In the genomic region with DNA sequence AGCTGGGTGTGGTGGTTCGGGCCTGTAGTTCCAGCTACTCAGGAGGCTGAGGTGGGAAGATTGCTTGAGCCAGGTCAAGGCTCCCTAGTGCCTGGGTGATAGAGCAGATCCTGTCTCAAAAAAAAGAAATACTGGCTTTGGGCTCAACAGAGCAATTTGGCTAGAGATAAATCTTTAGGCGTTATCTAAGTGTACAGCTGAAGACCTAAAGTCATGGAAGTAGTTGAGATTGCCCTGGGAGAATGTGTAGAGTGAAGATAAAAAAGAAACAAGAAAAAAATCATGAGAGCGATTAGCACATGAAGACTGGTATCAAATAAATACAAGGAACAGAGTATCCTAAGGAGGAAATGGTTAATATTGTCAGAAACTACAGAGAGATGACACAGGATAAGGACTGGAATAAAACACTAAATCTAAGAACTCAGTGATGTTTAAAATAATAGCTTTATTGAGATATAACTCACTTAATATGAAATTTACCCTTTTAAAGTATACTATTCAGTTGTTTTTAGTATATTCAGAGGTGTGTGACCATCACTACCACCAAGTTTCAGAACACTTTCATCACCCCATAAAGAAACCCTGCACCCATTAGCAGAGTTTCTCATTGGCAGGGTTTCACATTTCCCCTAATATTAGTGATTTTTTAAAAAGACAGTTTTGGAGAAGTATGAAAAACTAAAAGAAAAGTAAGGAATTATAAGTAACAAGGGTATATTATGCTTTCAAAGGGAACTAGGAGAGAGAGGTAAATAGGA, we compare ENCODE assay signal across 2 cellular contexts.
TF ChIP-seq lines count a peak whose summit lies in the region.

No MANE protein-coding gene starts in this region.

TF ChIP-seq in GM23338, 12 proteins besides CTCF, POLR2A, EP300 and RAD21 (continues in another document):
- no peak for TF ChIP-seq STAT1 (IDR thresholded peaks at IDR 0.05; ENCODE audit: unreplicated experiment)
- TF ChIP-seq EZH2phosphoT487 (IDR thresholded peaks at IDR 0.05; ENCODE audit: unreplicated experiment), result no peak
- TF ChIP-seq, protein P1, sequence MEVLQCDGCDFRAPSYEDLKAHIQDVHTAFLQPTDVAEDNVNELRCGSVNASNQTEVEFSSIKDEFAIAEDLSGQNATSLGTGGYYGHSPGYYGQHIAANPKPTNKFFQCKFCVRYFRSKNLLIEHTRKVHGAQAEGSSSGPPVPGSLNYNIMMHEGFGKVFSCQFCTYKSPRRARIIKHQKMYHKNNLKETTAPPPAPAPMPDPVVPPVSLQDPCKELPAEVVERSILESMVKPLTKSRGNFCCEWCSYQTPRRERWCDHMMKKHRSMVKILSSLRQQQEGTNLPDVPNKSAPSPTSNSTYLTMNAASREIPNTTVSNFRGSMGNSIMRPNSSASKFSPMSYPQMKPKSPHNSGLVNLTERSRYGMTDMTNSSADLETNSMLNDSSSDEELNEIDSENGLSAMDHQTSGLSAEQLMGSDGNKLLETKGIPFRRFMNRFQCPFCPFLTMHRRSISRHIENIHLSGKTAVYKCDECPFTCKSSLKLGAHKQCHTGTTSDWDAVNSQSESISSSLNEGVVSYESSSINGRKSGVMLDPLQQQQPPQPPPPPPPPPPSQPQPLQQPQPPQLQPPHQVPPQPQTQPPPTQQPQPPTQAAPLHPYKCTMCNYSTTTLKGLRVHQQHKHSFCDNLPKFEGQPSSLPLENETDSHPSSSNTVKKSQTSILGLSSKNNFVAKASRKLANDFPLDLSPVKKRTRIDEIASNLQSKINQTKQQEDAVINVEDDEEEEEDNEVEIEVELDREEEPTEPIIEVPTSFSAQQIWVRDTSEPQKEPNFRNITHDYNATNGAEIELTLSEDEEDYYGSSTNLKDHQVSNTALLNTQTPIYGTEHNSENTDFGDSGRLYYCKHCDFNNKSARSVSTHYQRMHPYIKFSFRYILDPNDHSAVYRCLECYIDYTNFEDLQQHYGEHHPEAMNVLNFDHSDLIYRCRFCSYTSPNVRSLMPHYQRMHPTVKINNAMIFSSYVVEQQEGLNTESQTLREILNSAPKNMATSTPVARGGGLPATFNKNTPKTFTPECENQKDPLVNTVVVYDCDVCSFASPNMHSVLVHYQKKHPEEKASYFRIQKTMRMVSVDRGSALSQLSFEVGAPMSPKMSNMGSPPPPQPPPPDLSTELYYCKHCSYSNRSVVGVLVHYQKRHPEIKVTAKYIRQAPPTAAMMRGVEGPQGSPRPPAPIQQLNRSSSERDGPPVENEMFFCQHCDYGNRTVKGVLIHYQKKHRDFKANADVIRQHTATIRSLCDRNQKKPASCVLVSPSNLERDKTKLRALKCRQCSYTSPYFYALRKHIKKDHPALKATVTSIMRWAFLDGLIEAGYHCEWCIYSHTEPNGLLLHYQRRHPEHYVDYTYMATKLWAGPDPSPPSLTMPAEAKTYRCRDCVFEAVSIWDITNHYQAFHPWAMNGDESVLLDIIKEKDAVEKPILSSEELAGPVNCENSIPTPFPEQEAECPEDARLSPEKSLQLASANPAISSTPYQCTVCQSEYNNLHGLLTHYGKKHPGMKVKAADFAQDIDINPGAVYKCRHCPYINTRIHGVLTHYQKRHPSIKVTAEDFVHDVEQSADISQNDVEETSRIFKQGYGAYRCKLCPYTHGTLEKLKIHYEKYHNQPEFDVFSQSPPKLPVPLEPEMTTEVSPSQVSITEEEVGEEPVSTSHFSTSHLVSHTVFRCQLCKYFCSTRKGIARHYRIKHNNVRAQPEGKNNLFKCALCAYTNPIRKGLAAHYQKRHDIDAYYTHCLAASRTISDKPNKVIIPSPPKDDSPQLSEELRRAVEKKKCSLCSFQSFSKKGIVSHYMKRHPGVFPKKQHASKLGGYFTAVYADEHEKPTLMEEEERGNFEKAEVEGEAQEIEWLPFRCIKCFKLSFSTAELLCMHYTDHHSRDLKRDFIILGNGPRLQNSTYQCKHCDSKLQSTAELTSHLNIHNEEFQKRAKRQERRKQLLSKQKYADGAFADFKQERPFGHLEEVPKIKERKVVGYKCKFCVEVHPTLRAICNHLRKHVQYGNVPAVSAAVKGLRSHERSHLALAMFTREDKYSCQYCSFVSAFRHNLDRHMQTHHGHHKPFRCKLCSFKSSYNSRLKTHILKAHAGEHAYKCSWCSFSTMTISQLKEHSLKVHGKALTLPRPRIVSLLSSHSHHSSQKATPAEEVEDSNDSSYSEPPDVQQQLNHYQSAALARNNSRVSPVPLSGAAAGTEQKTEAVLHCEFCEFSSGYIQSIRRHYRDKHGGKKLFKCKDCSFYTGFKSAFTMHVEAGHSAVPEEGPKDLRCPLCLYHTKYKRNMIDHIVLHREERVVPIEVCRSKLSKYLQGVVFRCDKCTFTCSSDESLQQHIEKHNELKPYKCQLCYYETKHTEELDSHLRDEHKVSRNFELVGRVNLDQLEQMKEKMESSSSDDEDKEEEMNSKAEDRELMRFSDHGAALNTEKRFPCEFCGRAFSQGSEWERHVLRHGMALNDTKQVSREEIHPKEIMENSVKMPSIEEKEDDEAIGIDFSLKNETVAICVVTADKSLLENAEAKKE (CRISPR knock-in tag; IDR thresholded peaks at IDR 0.05), result no peak
- no peak for TF ChIP-seq ZNF331 (CRISPR knock-in tag; IDR thresholded peaks at IDR 0.05; ENCODE audit: low read depth)
- no peak for TF ChIP-seq EZH2 (IDR thresholded peaks at IDR 0.05; ENCODE audit: low read depth, unreplicated experiment)
- no peak for TF ChIP-seq JUNB (IDR thresholded peaks at IDR 0.05; ENCODE audit: unreplicated experiment)
- no peak for TF ChIP-seq NANOG (IDR thresholded peaks at IDR 0.05; ENCODE audit: borderline replicate concordance)
- no peak for TF ChIP-seq POLR2AphosphoS5 (IDR thresholded peaks at IDR 0.05; ENCODE audit: low read depth)
- TF ChIP-seq CREB1 (CRISPR knock-in tag; IDR thresholded peaks at IDR 0.05; ENCODE audit: low read depth), result no peak
- TF ChIP-seq, protein P2, sequence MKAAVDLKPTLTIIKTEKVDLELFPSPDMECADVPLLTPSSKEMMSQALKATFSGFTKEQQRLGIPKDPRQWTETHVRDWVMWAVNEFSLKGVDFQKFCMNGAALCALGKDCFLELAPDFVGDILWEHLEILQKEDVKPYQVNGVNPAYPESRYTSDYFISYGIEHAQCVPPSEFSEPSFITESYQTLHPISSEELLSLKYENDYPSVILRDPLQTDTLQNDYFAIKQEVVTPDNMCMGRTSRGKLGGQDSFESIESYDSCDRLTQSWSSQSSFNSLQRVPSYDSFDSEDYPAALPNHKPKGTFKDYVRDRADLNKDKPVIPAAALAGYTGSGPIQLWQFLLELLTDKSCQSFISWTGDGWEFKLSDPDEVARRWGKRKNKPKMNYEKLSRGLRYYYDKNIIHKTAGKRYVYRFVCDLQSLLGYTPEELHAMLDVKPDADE (IDR thresholded peaks at IDR 0.05), result no peak

TF ChIP-seq in H1, 55 proteins besides CTCF, POLR2A, EP300 and RAD21:
- TF ChIP-seq TAF1 (IDR thresholded peaks at IDR 0.05; ENCODE audit: low read depth, low read length), result no peak
- TF ChIP-seq CBX8 (IDR thresholded peaks at IDR 0.05; ENCODE audit: borderline replicate concordance, low read depth, low read length), result no peak
- no peak for TF ChIP-seq EGR1 (IDR thresholded peaks at IDR 0.05; ENCODE audit: borderline replicate concordance, low read depth, low read length)
- TF ChIP-seq GABPA (IDR thresholded peaks at IDR 0.05; ENCODE audit: borderline replicate concordance, insufficient read depth, low read length), result no peak
- TF ChIP-seq SUZ12 (IDR thresholded peaks at IDR 0.05; ENCODE audit: low read length), result no peak
- TF ChIP-seq, protein P3, sequence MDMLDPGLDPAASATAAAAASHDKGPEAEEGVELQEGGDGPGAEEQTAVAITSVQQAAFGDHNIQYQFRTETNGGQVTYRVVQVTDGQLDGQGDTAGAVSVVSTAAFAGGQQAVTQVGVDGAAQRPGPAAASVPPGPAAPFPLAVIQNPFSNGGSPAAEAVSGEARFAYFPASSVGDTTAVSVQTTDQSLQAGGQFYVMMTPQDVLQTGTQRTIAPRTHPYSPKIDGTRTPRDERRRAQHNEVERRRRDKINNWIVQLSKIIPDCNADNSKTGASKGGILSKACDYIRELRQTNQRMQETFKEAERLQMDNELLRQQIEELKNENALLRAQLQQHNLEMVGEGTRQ (IDR thresholded peaks at IDR 0.05; ENCODE audit: low read length), result no peak
- TF ChIP-seq HDAC2 (IDR thresholded peaks at IDR 0.05; ENCODE audit: borderline replicate concordance in 1 of 2, low read depth in 2 of 2, low read length in 2 of 2), result no peak
- TF ChIP-seq NANOG (IDR thresholded peaks at IDR 0.05; ENCODE audit: insufficient read depth, low read depth, low read length, poor library complexity, severe bottlenecking), result no peak
- TF ChIP-seq CREB1 (IDR thresholded peaks at IDR 0.05), result no peak
- TF ChIP-seq SP4 (IDR thresholded peaks at IDR 0.05; ENCODE audit: low read length), result no peak
- TF ChIP-seq, protein P4, sequence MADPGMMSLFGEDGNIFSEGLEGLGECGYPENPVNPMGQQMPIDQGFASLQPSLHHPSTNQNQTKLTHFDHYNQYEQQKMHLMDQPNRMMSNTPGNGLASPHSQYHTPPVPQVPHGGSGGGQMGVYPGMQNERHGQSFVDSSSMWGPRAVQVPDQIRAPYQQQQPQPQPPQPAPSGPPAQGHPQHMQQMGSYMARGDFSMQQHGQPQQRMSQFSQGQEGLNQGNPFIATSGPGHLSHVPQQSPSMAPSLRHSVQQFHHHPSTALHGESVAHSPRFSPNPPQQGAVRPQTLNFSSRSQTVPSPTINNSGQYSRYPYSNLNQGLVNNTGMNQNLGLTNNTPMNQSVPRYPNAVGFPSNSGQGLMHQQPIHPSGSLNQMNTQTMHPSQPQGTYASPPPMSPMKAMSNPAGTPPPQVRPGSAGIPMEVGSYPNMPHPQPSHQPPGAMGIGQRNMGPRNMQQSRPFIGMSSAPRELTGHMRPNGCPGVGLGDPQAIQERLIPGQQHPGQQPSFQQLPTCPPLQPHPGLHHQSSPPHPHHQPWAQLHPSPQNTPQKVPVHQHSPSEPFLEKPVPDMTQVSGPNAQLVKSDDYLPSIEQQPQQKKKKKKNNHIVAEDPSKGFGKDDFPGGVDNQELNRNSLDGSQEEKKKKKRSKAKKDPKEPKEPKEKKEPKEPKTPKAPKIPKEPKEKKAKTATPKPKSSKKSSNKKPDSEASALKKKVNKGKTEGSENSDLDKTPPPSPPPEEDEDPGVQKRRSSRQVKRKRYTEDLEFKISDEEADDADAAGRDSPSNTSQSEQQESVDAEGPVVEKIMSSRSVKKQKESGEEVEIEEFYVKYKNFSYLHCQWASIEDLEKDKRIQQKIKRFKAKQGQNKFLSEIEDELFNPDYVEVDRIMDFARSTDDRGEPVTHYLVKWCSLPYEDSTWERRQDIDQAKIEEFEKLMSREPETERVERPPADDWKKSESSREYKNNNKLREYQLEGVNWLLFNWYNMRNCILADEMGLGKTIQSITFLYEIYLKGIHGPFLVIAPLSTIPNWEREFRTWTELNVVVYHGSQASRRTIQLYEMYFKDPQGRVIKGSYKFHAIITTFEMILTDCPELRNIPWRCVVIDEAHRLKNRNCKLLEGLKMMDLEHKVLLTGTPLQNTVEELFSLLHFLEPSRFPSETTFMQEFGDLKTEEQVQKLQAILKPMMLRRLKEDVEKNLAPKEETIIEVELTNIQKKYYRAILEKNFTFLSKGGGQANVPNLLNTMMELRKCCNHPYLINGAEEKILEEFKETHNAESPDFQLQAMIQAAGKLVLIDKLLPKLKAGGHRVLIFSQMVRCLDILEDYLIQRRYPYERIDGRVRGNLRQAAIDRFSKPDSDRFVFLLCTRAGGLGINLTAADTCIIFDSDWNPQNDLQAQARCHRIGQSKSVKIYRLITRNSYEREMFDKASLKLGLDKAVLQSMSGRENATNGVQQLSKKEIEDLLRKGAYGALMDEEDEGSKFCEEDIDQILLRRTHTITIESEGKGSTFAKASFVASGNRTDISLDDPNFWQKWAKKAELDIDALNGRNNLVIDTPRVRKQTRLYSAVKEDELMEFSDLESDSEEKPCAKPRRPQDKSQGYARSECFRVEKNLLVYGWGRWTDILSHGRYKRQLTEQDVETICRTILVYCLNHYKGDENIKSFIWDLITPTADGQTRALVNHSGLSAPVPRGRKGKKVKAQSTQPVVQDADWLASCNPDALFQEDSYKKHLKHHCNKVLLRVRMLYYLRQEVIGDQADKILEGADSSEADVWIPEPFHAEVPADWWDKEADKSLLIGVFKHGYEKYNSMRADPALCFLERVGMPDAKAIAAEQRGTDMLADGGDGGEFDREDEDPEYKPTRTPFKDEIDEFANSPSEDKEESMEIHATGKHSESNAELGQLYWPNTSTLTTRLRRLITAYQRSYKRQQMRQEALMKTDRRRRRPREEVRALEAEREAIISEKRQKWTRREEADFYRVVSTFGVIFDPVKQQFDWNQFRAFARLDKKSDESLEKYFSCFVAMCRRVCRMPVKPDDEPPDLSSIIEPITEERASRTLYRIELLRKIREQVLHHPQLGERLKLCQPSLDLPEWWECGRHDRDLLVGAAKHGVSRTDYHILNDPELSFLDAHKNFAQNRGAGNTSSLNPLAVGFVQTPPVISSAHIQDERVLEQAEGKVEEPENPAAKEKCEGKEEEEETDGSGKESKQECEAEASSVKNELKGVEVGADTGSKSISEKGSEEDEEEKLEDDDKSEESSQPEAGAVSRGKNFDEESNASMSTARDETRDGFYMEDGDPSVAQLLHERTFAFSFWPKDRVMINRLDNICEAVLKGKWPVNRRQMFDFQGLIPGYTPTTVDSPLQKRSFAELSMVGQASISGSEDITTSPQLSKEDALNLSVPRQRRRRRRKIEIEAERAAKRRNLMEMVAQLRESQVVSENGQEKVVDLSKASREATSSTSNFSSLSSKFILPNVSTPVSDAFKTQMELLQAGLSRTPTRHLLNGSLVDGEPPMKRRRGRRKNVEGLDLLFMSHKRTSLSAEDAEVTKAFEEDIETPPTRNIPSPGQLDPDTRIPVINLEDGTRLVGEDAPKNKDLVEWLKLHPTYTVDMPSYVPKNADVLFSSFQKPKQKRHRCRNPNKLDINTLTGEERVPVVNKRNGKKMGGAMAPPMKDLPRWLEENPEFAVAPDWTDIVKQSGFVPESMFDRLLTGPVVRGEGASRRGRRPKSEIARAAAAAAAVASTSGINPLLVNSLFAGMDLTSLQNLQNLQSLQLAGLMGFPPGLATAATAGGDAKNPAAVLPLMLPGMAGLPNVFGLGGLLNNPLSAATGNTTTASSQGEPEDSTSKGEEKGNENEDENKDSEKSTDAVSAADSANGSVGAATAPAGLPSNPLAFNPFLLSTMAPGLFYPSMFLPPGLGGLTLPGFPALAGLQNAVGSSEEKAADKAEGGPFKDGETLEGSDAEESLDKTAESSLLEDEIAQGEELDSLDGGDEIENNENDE (IDR thresholded peaks at IDR 0.05; ENCODE audit: insufficient replicate concordance, low read length), result no peak
- TF ChIP-seq HDAC6 (IDR thresholded peaks at IDR 0.05; ENCODE audit: low read depth, low read length), result no peak
- no peak for TF ChIP-seq POLR2AphosphoS5 (IDR thresholded peaks at IDR 0.05; ENCODE audit: low read depth, low read length)
- TF ChIP-seq, protein P5, sequence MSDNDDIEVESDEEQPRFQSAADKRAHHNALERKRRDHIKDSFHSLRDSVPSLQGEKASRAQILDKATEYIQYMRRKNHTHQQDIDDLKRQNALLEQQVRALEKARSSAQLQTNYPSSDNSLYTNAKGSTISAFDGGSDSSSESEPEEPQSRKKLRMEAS (IDR thresholded peaks at IDR 0.05), result no peak
- TF ChIP-seq ASH2L (IDR thresholded peaks at IDR 0.05; ENCODE audit: low read length), result no peak
- no peak for TF ChIP-seq GTF2F1 (IDR thresholded peaks at IDR 0.05; ENCODE audit: borderline replicate concordance, low read depth, low read length)
- no peak for TF ChIP-seq SIN3A (conservative IDR thresholded peaks at IDR 0.05 in 1 of 2, IDR thresholded peaks at IDR 0.05 in 1 of 2; ENCODE audit: low read depth in 1 of 2, low read length in 2 of 2)
- TF ChIP-seq BRCA1 (IDR thresholded peaks at IDR 0.05; ENCODE audit: low read depth, low read length), result no peak
